In the genomic region with DNA sequence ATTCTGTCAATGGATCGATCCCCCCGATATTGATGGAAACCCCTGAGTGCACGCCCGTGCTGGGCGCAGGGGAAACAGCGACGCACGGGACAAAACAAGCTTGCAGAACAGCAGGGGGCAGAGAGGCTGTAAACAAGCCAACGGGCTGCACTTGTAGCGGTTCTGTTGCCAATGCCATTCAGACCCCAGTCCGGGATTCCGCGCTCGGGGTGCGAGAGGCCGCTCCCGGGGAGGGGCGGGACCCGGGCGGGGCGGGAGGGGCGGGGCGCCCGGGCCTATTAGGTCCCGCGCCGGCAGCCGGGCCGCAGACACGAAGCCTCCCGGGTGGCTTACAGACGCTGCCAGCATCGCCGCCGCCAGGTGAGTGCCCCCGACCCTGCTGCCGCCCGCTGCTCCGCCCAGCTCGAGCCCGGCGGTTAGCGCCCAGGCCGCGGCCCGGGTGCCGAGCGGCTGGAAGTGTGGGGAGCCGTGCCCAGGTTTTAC, we compare ENCODE assay signal across 1 cellular context.
A peak's percentile ranks its signal among the peaks of the same experiment; 100 is the strongest.
TF ChIP-seq lines count a peak whose summit lies in the region.

A gene with protein sequence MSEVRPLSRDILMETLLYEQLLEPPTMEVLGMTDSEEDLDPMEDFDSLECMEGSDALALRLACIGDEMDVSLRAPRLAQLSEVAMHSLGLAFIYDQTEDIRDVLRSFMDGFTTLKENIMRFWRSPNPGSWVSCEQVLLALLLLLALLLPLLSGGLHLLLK (plus strand): TSS at position 307 of the 483 bp plus-strand sequence. CDS start 13,273 bp downstream, outside the sequence.

TF ChIP-seq in HEK293, 187 proteins besides CTCF, POLR2A, EP300 and RAD21:
- TF ChIP-seq, protein P1, sequence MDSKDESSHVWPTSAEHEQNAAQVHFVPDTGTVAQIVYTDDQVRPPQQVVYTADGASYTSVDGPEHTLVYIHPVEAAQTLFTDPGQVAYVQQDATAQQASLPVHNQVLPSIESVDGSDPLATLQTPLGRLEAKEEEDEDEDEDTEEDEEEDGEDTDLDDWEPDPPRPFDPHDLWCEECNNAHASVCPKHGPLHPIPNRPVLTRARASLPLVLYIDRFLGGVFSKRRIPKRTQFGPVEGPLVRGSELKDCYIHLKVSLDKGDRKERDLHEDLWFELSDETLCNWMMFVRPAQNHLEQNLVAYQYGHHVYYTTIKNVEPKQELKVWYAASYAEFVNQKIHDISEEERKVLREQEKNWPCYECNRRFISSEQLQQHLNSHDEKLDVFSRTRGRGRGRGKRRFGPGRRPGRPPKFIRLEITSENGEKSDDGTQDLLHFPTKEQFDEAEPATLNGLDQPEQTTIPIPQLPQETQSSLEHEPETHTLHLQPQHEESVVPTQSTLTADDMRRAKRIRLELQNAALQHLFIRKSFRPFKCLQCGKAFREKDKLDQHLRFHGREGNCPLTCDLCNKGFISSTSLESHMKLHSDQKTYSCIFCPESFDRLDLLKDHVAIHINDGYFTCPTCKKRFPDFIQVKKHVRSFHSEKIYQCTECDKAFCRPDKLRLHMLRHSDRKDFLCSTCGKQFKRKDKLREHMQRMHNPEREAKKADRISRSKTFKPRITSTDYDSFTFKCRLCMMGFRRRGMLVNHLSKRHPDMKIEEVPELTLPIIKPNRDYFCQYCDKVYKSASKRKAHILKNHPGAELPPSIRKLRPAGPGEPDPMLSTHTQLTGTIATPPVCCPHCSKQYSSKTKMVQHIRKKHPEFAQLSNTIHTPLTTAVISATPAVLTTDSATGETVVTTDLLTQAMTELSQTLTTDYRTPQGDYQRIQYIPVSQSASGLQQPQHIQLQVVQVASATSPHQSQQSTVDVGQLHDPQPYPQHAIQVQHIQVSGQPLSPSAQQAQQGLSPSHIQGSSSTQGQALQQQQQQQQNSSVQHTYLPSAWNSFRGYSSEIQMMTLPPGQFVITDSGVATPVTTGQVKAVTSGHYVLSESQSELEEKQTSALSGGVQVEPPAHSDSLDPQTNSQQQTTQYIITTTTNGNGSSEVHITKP (tag by site-specific recombination; IDR thresholded peaks at IDR 0.05) = peak; percentile 38; the same call in 1 of the 2 replicates
- TF ChIP-seq ZNF146 (tag by site-specific recombination; IDR thresholded peaks at IDR 0.05) (no peak), ZBTB17 (tag by site-specific recombination; IDR thresholded peaks at IDR 0.05) (peak; percentile 50; the same call in 1 of the 2 replicates), ZNF335 (tag by site-specific recombination; conservative IDR thresholded peaks at IDR 0.05) (peak; percentile 63), ZEB2 (tag by site-specific recombination; IDR thresholded peaks at IDR 0.05) (0 out of 2 replicates have a peak, but pooled peaks have one; percentile 32), ZNF23 (tag by site-specific recombination; IDR thresholded peaks at IDR 0.05; ENCODE audit: borderline replicate concordance) (no peak), ZNF138 (tag by site-specific recombination; IDR thresholded peaks at IDR 0.05; ENCODE audit: borderline replicate concordance) (no peak), ZNF2 (tag by site-specific recombination; IDR thresholded peaks at IDR 0.05) (no peak), GLI2 (tag by site-specific recombination; IDR thresholded peaks at IDR 0.05; ENCODE audit: borderline replicate concordance, low read depth) (no peak), GLIS2 (tag by site-specific recombination; IDR thresholded peaks at IDR 0.05) (no peak; the same call in 1 of the 2 replicates), GLIS1 (tag by site-specific recombination; IDR thresholded peaks at IDR 0.05) (peak; percentile 71), ZBTB20 (tag by site-specific recombination; IDR thresholded peaks at IDR 0.05) (0 out of 2 replicates have a peak, but pooled peaks have one; percentile 26), WT1 (tag by site-specific recombination; IDR thresholded peaks at IDR 0.05) (0 out of 2 replicates have a peak, but pooled peaks have one; percentile 21), ZNF707 (tag by site-specific recombination; IDR thresholded peaks at IDR 0.05) (no peak), SCRT2 (tag by site-specific recombination; IDR thresholded peaks at IDR 0.05) (peak; percentile 61), SP3 (tag by site-specific recombination; IDR thresholded peaks at IDR 0.05) (peak; percentile 54), ZFP3 (tag by site-specific recombination; IDR thresholded peaks at IDR 0.05; ENCODE audit: low read depth) (no peak), ZIC2 (tag by site-specific recombination; IDR thresholded peaks at IDR 0.05) (peak; percentile 73; the same call in 1 of the 2 replicates), KLF8 (tag by site-specific recombination; IDR thresholded peaks at IDR 0.05) (peak; percentile 57; the same call in 1 of the 2 replicates), GFI1B (tag by site-specific recombination; IDR thresholded peaks at IDR 0.05) (no peak), SP2 (tag by site-specific recombination; IDR thresholded peaks at IDR 0.05) (peak; percentile 20; the same call in 1 of the 2 replicates), KLF16 (tag by site-specific recombination; IDR thresholded peaks at IDR 0.05) (peak; percentile 50; the same call in 1 of the 2 replicates), ZBTB21 (tag by site-specific recombination; IDR thresholded peaks at IDR 0.05) (0 out of 2 replicates have a peak, but pooled peaks have one; percentile 23), ZNF324 (tag by site-specific recombination; IDR thresholded peaks at IDR 0.05) (no peak), ZBTB8A (tag by site-specific recombination; IDR thresholded peaks at IDR 0.05) (no peak)
- TF ChIP-seq, protein P2, sequence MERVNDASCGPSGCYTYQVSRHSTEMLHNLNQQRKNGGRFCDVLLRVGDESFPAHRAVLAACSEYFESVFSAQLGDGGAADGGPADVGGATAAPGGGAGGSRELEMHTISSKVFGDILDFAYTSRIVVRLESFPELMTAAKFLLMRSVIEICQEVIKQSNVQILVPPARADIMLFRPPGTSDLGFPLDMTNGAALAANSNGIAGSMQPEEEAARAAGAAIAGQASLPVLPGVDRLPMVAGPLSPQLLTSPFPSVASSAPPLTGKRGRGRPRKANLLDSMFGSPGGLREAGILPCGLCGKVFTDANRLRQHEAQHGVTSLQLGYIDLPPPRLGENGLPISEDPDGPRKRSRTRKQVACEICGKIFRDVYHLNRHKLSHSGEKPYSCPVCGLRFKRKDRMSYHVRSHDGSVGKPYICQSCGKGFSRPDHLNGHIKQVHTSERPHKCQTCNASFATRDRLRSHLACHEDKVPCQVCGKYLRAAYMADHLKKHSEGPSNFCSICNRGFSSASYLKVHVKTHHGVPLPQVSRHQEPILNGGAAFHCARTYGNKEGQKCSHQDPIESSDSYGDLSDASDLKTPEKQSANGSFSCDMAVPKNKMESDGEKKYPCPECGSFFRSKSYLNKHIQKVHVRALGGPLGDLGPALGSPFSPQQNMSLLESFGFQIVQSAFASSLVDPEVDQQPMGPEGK (tag by site-specific recombination; IDR thresholded peaks at IDR 0.05) = peak; percentile 21; the same call in 1 of the 2 replicates
- TF ChIP-seq, protein P3, sequence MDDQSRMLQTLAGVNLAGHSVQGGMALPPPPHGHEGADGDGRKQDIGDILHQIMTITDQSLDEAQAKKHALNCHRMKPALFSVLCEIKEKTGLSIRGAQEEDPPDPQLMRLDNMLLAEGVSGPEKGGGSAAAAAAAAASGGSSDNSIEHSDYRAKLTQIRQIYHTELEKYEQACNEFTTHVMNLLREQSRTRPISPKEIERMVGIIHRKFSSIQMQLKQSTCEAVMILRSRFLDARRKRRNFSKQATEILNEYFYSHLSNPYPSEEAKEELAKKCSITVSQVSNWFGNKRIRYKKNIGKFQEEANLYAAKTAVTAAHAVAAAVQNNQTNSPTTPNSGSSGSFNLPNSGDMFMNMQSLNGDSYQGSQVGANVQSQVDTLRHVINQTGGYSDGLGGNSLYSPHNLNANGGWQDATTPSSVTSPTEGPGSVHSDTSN (CRISPR knock-in tag; IDR thresholded peaks at IDR 0.05) = no peak
- TF ChIP-seq, protein P4, sequence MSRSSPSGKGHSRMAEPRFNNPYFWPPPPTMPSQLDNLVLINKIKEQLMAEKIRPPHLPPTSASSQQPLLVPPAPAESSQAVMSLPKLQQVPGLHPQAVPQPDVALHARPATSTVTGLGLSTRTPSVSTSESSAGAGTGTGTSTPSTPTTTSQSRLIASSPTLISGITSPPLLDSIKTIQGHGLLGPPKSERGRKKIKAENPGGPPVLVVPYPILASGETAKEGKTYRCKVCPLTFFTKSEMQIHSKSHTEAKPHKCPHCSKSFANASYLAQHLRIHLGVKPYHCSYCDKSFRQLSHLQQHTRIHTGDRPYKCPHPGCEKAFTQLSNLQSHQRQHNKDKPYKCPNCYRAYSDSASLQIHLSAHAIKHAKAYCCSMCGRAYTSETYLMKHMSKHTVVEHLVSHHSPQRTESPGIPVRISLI (tag by site-specific recombination; IDR thresholded peaks at IDR 0.05) = no peak
